ENCODE assay signal across 17 cellular contexts in genomic region chr11:85930879-85931366, GRCh38.
"Had no signal": no experiment of that assay in that cellular context is flagged by ENCODE, and none has a peak within 500 bp of the region (broad histone marks: within the 10 kb centered on the region; RNA-seq: fewer than 3 reads in every experiment).

No MANE protein-coding gene starts in this region.

- H3K9me3 Mint-ChIP-seq: activated T-helper 1 cell treated with anti-CD3 and anti-CD28 coated beads, Interleukin-12 subunit alpha, Interleukin-12 subunit beta, Interleukin-2, Interleukin-4 antibody, amounts not matched to agents 30 ng/mL and 10 ng/mL and 1 ng/mL, durations not matched to agents 14 hours and 24 hours and 36 hours; type B pancreatic cell had no signal

- H3K36me3 Mint-ChIP-seq: type B pancreatic cell had no signal

- H3K27ac ChIP-seq: dorsolateral prefrontal cortex, esophagus muscularis mucosa, prostate gland, sigmoid colon, suprapubic skin, WERI-Rb-1 had no signal

- DNase-seq: activated CD4-positive, alpha-beta T cell treated with anti-CD3 and anti-CD28 coated beads for 4 hours; activated CD8-positive, alpha-beta T cell treated with anti-CD3 and anti-CD28 coated beads, Interleukin-2, amount 10 ng/mL, durations not matched to agents 7 days and 5 days; activated naive CD4-positive, alpha-beta T cell treated with Interleukin-2 at 50 U/mL for 16 hours; activated naive CD8-positive, alpha-beta T cell treated with anti-CD3 and anti-CD28 coated beads, Interleukin-2, amount 50 U/mL, for 24 hours; dorsolateral prefrontal cortex; mammary epithelial cell; occipital lobe; sigmoid colon; stimulated activated CD4-positive, alpha-beta T cell treated with anti-CD3 and anti-CD28 coated beads, Interleukin-12 subunit alpha, Interleukin-12 subunit beta, amount 100 ng/mL, for 4 hours; stimulated activated naive CD4-positive, alpha-beta T cell treated with Interleukin-2 at 50 U/mL for 16 hours; WERI-Rb-1 had no signal

- H3K4me3 ChIP-seq: dorsolateral prefrontal cortex, esophagus muscularis mucosa, prostate gland, sigmoid colon, suprapubic skin had no signal

- H3K9me3 ChIP-seq: esophagus muscularis mucosa, prostate gland, sigmoid colon had no signal

- H3K4me3 Mint-ChIP-seq: activated CD8-positive, alpha-beta T cell treated with anti-CD3 and anti-CD28 coated beads, Interleukin-2, amount 10 ng/mL, durations not matched to agents 7 days and 5 days; activated naive CD8-positive, alpha-beta T cell treated with anti-CD3 and anti-CD28 coated beads, Interleukin-2, amount 50 U/mL, for 24 hours; activated T-helper 1 cell treated with anti-CD3 and anti-CD28 coated beads, Interleukin-12 subunit alpha, Interleukin-12 subunit beta, Interleukin-2, Interleukin-4 antibody, amounts not matched to agents 30 ng/mL and 10 ng/mL and 1 ng/mL, durations not matched to agents 14 hours and 24 hours and 36 hours; nephron; type B pancreatic cell had no signal

- H3K27me3 ChIP-seq: dorsolateral prefrontal cortex, esophagus muscularis mucosa, sigmoid colon had no signal

- ATAC-seq: activated CD8-positive, alpha-beta T cell treated with anti-CD3 and anti-CD28 coated beads, Interleukin-2, amount 10 ng/mL, durations not matched to agents 7 days and 5 days; activated naive CD8-positive, alpha-beta T cell treated with anti-CD3 and anti-CD28 coated beads, Interleukin-2, amount 50 U/mL, for 24 hours had no signal

- H3K4me1 Mint-ChIP-seq: activated naive CD8-positive, alpha-beta T cell treated with anti-CD3 and anti-CD28 coated beads, Interleukin-2, amount 50 U/mL, for 24 hours; nephron had no signal

- H3K4me1 ChIP-seq: prostate gland, sigmoid colon, suprapubic skin had no signal

- H3K36me3 ChIP-seq: esophagus muscularis mucosa, prostate gland, sigmoid colon, suprapubic skin, WERI-Rb-1 had no signal

- H3K27ac Mint-ChIP-seq: activated CD8-positive, alpha-beta T cell treated with anti-CD3 and anti-CD28 coated beads, Interleukin-2, amount 10 ng/mL, durations not matched to agents 7 days and 5 days; activated naive CD8-positive, alpha-beta T cell treated with anti-CD3 and anti-CD28 coated beads, Interleukin-2, amount 50 U/mL, for 24 hours; activated T-helper 1 cell treated with anti-CD3 and anti-CD28 coated beads, Interleukin-12 subunit alpha, Interleukin-12 subunit beta, Interleukin-2, Interleukin-4 antibody, amounts not matched to agents 30 ng/mL and 10 ng/mL and 1 ng/mL, durations not matched to agents 14 hours and 24 hours and 36 hours; nephron; type B pancreatic cell had no signal
